In the genomic region with DNA sequence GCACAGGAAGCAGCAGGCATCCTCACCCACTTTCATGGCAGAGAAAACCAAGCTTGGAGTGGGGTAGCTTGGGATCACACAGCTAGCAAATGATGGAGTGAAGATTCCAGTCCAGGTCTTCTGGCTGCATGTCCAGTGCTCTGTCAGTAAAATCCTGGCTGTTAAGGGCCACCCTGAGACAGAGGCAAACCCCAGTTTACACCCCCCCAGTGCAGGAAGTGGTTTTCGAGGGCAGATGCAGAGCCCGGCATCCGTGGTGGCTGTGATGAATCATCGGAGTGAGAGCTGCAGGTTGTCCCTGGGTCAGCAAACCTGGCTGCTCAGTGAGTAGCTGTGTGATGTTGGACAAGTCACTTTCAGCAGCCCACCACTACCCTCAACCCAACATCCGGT, we compare ENCODE assay signal across 8 cellular contexts.
DNase-seq lines count a peak whose midpoint lies in the region; ATAC-seq and TF ChIP-seq lines count a peak whose summit lies in the region.

No MANE protein-coding gene starts in this region.

- TF ChIP-seq POLR2A in esophagus muscularis mucosa (IDR thresholded peaks at IDR 0.05; ENCODE audit: low read depth), result no peak

- 25% methylated on average over 5 of the region's 5 CpGs for WGBS in esophagus muscularis mucosa

- H3K9me3 Mint-ChIP-seq in activated CD8-positive, alpha-beta memory T cell treated with anti-CD3 and anti-CD28 coated beads, Interleukin-2, amount 10 ng/mL, durations not matched to agents 7 days and 5 days (ENCODE audit: low read depth), result no peaks in the 10 kb centered on the region

- H3K27ac ChIP-seq in esophagus muscularis mucosa (replicated peaks in 1 of 4) (peak overlapping the region; percentile 75 to 79 (median 78)), skeletal muscle tissue (ENCODE audit: low read depth, low read length) (peak overlapping the region; percentile 27)

- H3K4me1 ChIP-seq in esophagus muscularis mucosa (peaks cover 72 to 86% (median 73%) of the 10 kb centered on the region in 4 donors), skeletal muscle tissue (ENCODE audit: control insufficient read depth in 3 of 3, insufficient read depth in 3 of 3, low read length in 3 of 3) (peaks cover 50 to 73% (median 64%) of the 10 kb centered on the region in 3 donors)

- H3K9me3 ChIP-seq in esophagus muscularis mucosa, result no peaks in the 10 kb centered on the region
- no peaks in the 10 kb centered on the region for H3K9me3 ChIP-seq in skeletal muscle tissue (ENCODE audit: control insufficient read depth in 3 of 3, low read length in 3 of 3)

- H3K4me3 Mint-ChIP-seq in activated CD8-positive, alpha-beta memory T cell treated with anti-CD3 and anti-CD28 coated beads, Interleukin-2, amount 10 ng/mL, durations not matched to agents 7 days and 5 days, result peak overlapping the region; percentile 65

- peak; percentile 93 for DNase-seq in NK-92 treated with Interleukin-12 subunit alpha and Interleukin-12 subunit beta, amount 100 ng/mL, for 24 hours (lab: John Stamatoyannopoulos, UW)
- peak; percentile 97 for DNase-seq in activated CD8-positive, alpha-beta memory T cell treated with anti-CD3 and anti-CD28 coated beads, Interleukin-2, amount 10 ng/mL, durations not matched to agents 7 days and 5 days
- DNase-seq in esophagus muscularis mucosa (ENCODE audit: extremely low spot score) (peak; percentile 94), putamen (ENCODE audit: low spot score) (no peak), NCI-H524 (lab: John Stamatoyannopoulos, UW) (no peak)

- no peaks in the 10 kb centered on the region for H3K27me3 Mint-ChIP-seq in activated CD8-positive, alpha-beta memory T cell treated with anti-CD3 and anti-CD28 coated beads, Interleukin-2, amount 10 ng/mL, durations not matched to agents 7 days and 5 days

- no peak for TF ChIP-seq CTCF in esophagus muscularis mucosa (IDR thresholded peaks at IDR 0.05)

- H3K27ac Mint-ChIP-seq in activated CD8-positive, alpha-beta memory T cell treated with anti-CD3 and anti-CD28 coated beads, Interleukin-2, amount 10 ng/mL, durations not matched to agents 7 days and 5 days, result peak overlapping the region; percentile 95

- H3K27me3 ChIP-seq in esophagus muscularis mucosa (no peaks in the 10 kb centered on the region), skeletal muscle tissue (ENCODE audit: control insufficient read depth in 3 of 3, insufficient read depth in 3 of 3, low read length in 3 of 3) (no peaks in the 10 kb centered on the region)

- peak overlapping the region in 2 of 3 donors; percentile 40 to 57 for H3K9ac ChIP-seq in skeletal muscle tissue (ENCODE audit: low read depth in 1 of 3, low read length in 3 of 3)

- H3K4me3 ChIP-seq in esophagus muscularis mucosa (no peak overlapping the region), skeletal muscle tissue (ENCODE audit: low read length in 3 of 3) (no peak overlapping the region)

- no peak for TF ChIP-seq EP300 in esophagus muscularis mucosa (IDR thresholded peaks at IDR 0.05)

- intact Hi-C loops in esophagus muscularis mucosa (cut with DNase I), result no loop called here

- H3K4me1 Mint-ChIP-seq in activated CD8-positive, alpha-beta memory T cell treated with anti-CD3 and anti-CD28 coated beads, Interleukin-2, amount 10 ng/mL, durations not matched to agents 7 days and 5 days, result peaks cover 65% of the 10 kb centered on the region

- ATAC-seq in GM18508 (IDR thresholded peaks at IDR 0.05; ENCODE audit: insufficient read depth, unreplicated experiment), result peak; percentile 43
- ATAC-seq in HG02852 (IDR thresholded peaks at IDR 0.05; ENCODE audit: unreplicated experiment), result peak; percentile 55
- ATAC-seq in activated CD8-positive, alpha-beta memory T cell treated with anti-CD3 and anti-CD28 coated beads, Interleukin-2, amount 10 ng/mL, durations not matched to agents 7 days and 5 days, result peak; percentile 78

- CTCF ChIA-PET in activated CD8-positive, alpha-beta memory T cell treated with anti-CD3 and anti-CD28 coated beads, Interleukin-2, amount 10 ng/mL, durations not matched to agents 7 days and 5 days (lab: Charles Lee), result interaction anchor here (0.7 to 6.1 kb wide), 22 partner anchors 10 to 304 kb away, joined by 3 to 105 read pairs (median 6); a partner anchor contains a TSS

- H3K36me3 Mint-ChIP-seq in activated CD8-positive, alpha-beta memory T cell treated with anti-CD3 and anti-CD28 coated beads, Interleukin-2, amount 10 ng/mL, durations not matched to agents 7 days and 5 days, result peaks cover 12% of the 10 kb centered on the region

- H3K36me3 ChIP-seq in esophagus muscularis mucosa (peaks cover 5 to 15% (median 7%) of the 10 kb centered on the region in 4 donors), skeletal muscle tissue (ENCODE audit: control insufficient read depth in 3 of 3, insufficient read depth in 3 of 3, low read length in 3 of 3) (peaks cover 2 to 9% (median 4%) of the 10 kb centered on the region in 3 donors)

Comparison
In these comparisons a context has a peak if more than half of its experiments do, and no peak if none do; other contexts are left out.
1. DNase-seq: peak in NK-92 treated with Interleukin-12 subunit alpha and Interleukin-12 subunit beta, amount 100 ng/mL, for 24 hours (single experiment), activated CD8-positive, alpha-beta memory T cell treated with anti-CD3 and anti-CD28 coated beads, Interleukin-2, amount 10 ng/mL, durations not matched to agents 7 days and 5 days (single experiment) and esophagus muscularis mucosa (single experiment); none in putamen (single experiment) and NCI-H524 (0 of 2).
2. Peak in every context shown above with its lines, with median percentiles within 50 percentile points of each other: ATAC-seq.